Comparison of ENCODE assay signal across 8 cellular contexts in genomic region chr17:65039349-65039988, GRCh38. TPM values are rescaled to one million over a fixed set of nuclear protein-coding genes. Genes with fewer than 3 reads are reported as not detected.
A peak's percentile ranks its signal among the peaks of the same experiment; 100 is the strongest.
DNase-seq lines count a peak whose midpoint lies in the region; ATAC-seq and TF ChIP-seq lines count a peak whose summit lies in the region.

No MANE protein-coding gene starts in this region.

- peaks cover 100% of the 10 kb centered on the region for H3K79me2 ChIP-seq in GM23248 (ENCODE audit: insufficient read depth)

- no peaks in the 10 kb centered on the region for H3K36me3 ChIP-seq in CD8-positive, alpha-beta T cell (ENCODE audit: insufficient read depth, low read length)
- 0 out of 2 replicates have a peak, but pooled peaks cover 3% of the 10 kb centered on the region for H3K36me3 ChIP-seq in GM23248 (ENCODE audit: low read depth)

- H3F3A ChIP-seq in GM23248 (ENCODE audit: insufficient read depth) = no peaks in the 10 kb centered on the region

- H2AFZ ChIP-seq in GM23248 = no peak overlapping the region

- peaks cover 41% of the 10 kb centered on the region for H3K36me3 Mint-ChIP-seq in CD8-positive, alpha-beta T cell
- H3K36me3 Mint-ChIP-seq in activated naive CD4-positive, alpha-beta T cell treated with anti-CD3 and anti-CD28 coated beads, Interleukin-2, amount 50 U/mL, for 72 hours = peaks cover 11 to 40% of the 10 kb centered on the region in 2 donors
- H3K36me3 Mint-ChIP-seq in mesothelial cell of epicardium = peaks cover 23% of the 10 kb centered on the region

- H3K4me2 ChIP-seq in GM23248 (ENCODE audit: unreplicated experiment) = no peak overlapping the region

- H3K4me1 Mint-ChIP-seq in CD8-positive, alpha-beta T cell (ENCODE audit: low read depth) = peaks cover 85% of the 10 kb centered on the region
- peaks cover 15% of the 10 kb centered on the region for H3K4me1 Mint-ChIP-seq in mesothelial cell of epicardium

- H4K20me1 ChIP-seq in GM23248 (ENCODE audit: insufficient read depth) = peaks cover 6% of the 10 kb centered on the region; the same call in 1 of the 2 replicates

- H3K27me3 ChIP-seq in CD8-positive, alpha-beta T cell (ENCODE audit: insufficient read depth, low read length) = no peaks in the 10 kb centered on the region
- H3K27me3 ChIP-seq in GM23248 (replicated peaks; ENCODE audit: insufficient read depth) = no peaks in the 10 kb centered on the region

- DNase-seq in CD8-positive, alpha-beta T cell = peak in 5 of 7 experiments; percentile 41 to 75 (median 54)
- DNase-seq in HPDE6-E6E7 (ENCODE audit: extremely low spot score) (peak; percentile 95), mesothelial cell of epicardium (ENCODE audit: low spot score in 2 of 2, unreplicated experiment in 2 of 2) (no peak), T1000 (lab: John Stamatoyannopoulos, UW) (no peak), GM23248 (no peak)
- DNase-seq in activated naive CD4-positive, alpha-beta T cell treated with anti-CD3 and anti-CD28 coated beads, Interleukin-2, amount 50 U/mL, for 72 hours (ENCODE audit: low spot score in 2 of 2) = peak in 1 of 2 donors; percentile 32
- peak; percentile 29 to 56 for DNase-seq in stimulated activated CD8-positive, alpha-beta memory T cell treated with anti-CD3 and anti-CD28 coated beads, Interleukin-7, amount 100 ng/mL, for 4 hours (ENCODE audit: low read depth in 2 of 2)

- H3K9ac ChIP-seq in GM23248 = no peak overlapping the region

- intact Hi-C loops in CD8-positive, alpha-beta T cell (cut with DNase I, micrococcal nuclease) = loop anchor here (1.0 to 5.0 kb wide), 5 partner anchors 9 to 62 kb away; partner anchors contain the start of gene GNA13 (in 1 of the 2)

- H3K4me3 ChIP-seq in CD8-positive, alpha-beta T cell (ENCODE audit: low read depth, low read length) = peak overlapping the region; percentile 10
- no peak overlapping the region for H3K4me3 ChIP-seq in GM23248

- H3K4me1 ChIP-seq in CD8-positive, alpha-beta T cell (ENCODE audit: insufficient read depth, low read length) = peaks cover 86% of the 10 kb centered on the region
- H3K4me1 ChIP-seq in GM23248 (ENCODE audit: insufficient read depth) = peaks cover 5% of the 10 kb centered on the region; the same call in 1 of the 2 replicates

- in situ Hi-C loops in GM23248 (cut with MboI) = no loop called here

- ATAC-seq in CD8-positive, alpha-beta T cell = peak; percentile 89
- peak; percentile 65 for ATAC-seq in GM21390 (IDR thresholded peaks at IDR 0.05; ENCODE audit: unreplicated experiment)
- peak; percentile 81 to 91 for ATAC-seq in activated naive CD4-positive, alpha-beta T cell treated with anti-CD3 and anti-CD28 coated beads, Interleukin-2, amount 50 U/mL, for 72 hours

- H3K27ac Mint-ChIP-seq in CD8-positive, alpha-beta T cell = peak overlapping the region; percentile 96
- peak overlapping the region; percentile 82 to 96 for H3K27ac Mint-ChIP-seq in activated naive CD4-positive, alpha-beta T cell treated with anti-CD3 and anti-CD28 coated beads, Interleukin-2, amount 50 U/mL, for 72 hours
- H3K27ac Mint-ChIP-seq in mesothelial cell of epicardium = no peak overlapping the region

- no peak for TF ChIP-seq CTCF in CD8-positive, alpha-beta T cell (IDR thresholded peaks at IDR 0.05)
- no peak for TF ChIP-seq CTCF in mesothelial cell of epicardium (IDR thresholded peaks at IDR 0.05; ENCODE audit: unreplicated experiment)

- H3K9me3 Mint-ChIP-seq in CD8-positive, alpha-beta T cell = no peaks in the 10 kb centered on the region
- H3K9me3 Mint-ChIP-seq in activated naive CD4-positive, alpha-beta T cell treated with anti-CD3 and anti-CD28 coated beads, Interleukin-2, amount 50 U/mL, for 72 hours = peaks cover 0 to 5% of the 10 kb centered on the region in 2 donors
- H3K9me3 Mint-ChIP-seq in mesothelial cell of epicardium = peaks cover 9% of the 10 kb centered on the region

- no peaks in the 10 kb centered on the region for H3K9me2 ChIP-seq in GM23248 (ENCODE audit: insufficient read depth)

- H3K27ac ChIP-seq in CD8-positive, alpha-beta T cell (ENCODE audit: low read depth, low read length) = peak overlapping the region; percentile 57
- H3K27ac ChIP-seq in GM23248 = no peak overlapping the region

- H3K4me3 Mint-ChIP-seq in CD8-positive, alpha-beta T cell = peak overlapping the region; percentile 74
- no peak overlapping the region for H3K4me3 Mint-ChIP-seq in mesothelial cell of epicardium

- no peaks in the 10 kb centered on the region for H3K27me3 Mint-ChIP-seq in CD8-positive, alpha-beta T cell (ENCODE audit: low read depth)
- H3K27me3 Mint-ChIP-seq in mesothelial cell of epicardium (ENCODE audit: low read depth) = no peaks in the 10 kb centered on the region

- CTCF ChIA-PET in CD8-positive, alpha-beta T cell (lab: Charles Lee) = interaction anchor here (0.7 to 2.8 kb wide), 5 partner anchors 11 to 78 kb away, joined by 4 to 7 read pairs (median 4); no protein-coding TSS in a partner anchor

- whole genome bisulfite sequencing in GM23248 (ENCODE audit: low coverage in 1 of 2, low lambda C conversion rate in 2 of 2, missing lambda C conversion rate in 2 of 2), 2 experiments = 79 to 80% methylated on average over 6 of the region's 6 CpGs

- POLR2A ChIA-PET in CD8-positive, alpha-beta T cell (lab: Charles Lee) = interaction anchor here (1.0 to 2.0 kb wide), 3 partner anchors 12 to 64 kb away, joined by 3 to 11 read pairs (median 6); no protein-coding TSS in a partner anchor

- no peaks in the 10 kb centered on the region for H3K9me3 ChIP-seq in CD8-positive, alpha-beta T cell (ENCODE audit: low read length)
- H3K9me3 ChIP-seq in GM23248 (ENCODE audit: low read depth) = no peaks in the 10 kb centered on the region

RNA-seq across cellular contexts. Expression of gene GNA13, which starts 17.1 kb away (rescaled TPM):
- total RNA-seq in CD8-positive, alpha-beta T cell = 100 to 1,000 TPM; 173 to 185 TPM
- total RNA-seq in activated naive CD4-positive, alpha-beta T cell treated with anti-CD3 and anti-CD28 coated beads, Interleukin-2, amount 50 U/mL, for 72 hours = 10 to 100 TPM; 53.0 to 74.7 TPM
- total RNA-seq in mesothelial cell of epicardium = 36.2 to 37.7 TPM (median 37.7 TPM) in 3 replicates
- total RNA-seq in GM23248 (2014; rRNA removed; shearing (Covaris generic)) = 40.6 and 41.8 TPM in 2 replicates
- polyA plus RNA-seq in GM23248 (2016; fragmentation: Nextera tagmentation; extraction: Ambion mirVana) = 17.2 and 18.5 TPM in 2 replicates

Comparison
In these comparisons a context has a peak if more than half of its experiments do, and no peak if none do; other contexts are left out.
1. DNase-seq: peak in CD8-positive, alpha-beta T cell (5 of 7), HPDE6-E6E7 (single experiment) and stimulated activated CD8-positive, alpha-beta memory T cell treated with anti-CD3 and anti-CD28 coated beads, Interleukin-7, amount 100 ng/mL, for 4 hours (2 of 2); none in mesothelial cell of epicardium (0 of 2), T1000 (single experiment) and GM23248 (single experiment).
2. Peak in every context shown above with its lines, with median percentiles within 50 percentile points of each other: ATAC-seq.